18 cellular contexts compared by ENCODE assay signal in genomic region chr1:4407851-4408250, GRCh38.
"Had no signal": no experiment of that assay in that cellular context is flagged by ENCODE, and none has a peak within 500 bp of the region (broad histone marks: within the 10 kb centered on the region; RNA-seq: fewer than 3 reads in every experiment).

No MANE protein-coding gene starts in this region.

- H3K27ac Mint-ChIP-seq: naive B cell; natural killer cell; progenitor cell of endocrine pancreas; stimulated activated naive B cell treated with anti-CD40 and anti-IgM and Interleukin-4, amounts not matched to agents 10 μg/mL and 1 μg/mL and 100 μg/mL, for 72 hours; type B pancreatic cell had no signal

- H3K4me3 Mint-ChIP-seq: naive B cell; natural killer cell; nephron progenitor cell; neural progenitor cell; stimulated activated naive B cell treated with anti-CD40 and anti-IgM and Interleukin-4, amounts not matched to agents 10 μg/mL and 1 μg/mL and 100 μg/mL, for 72 hours; type B pancreatic cell had no signal

- ATAC-seq: natural killer cell; right lobe of liver; stimulated activated naive B cell treated with anti-CD40 and anti-IgM and Interleukin-4, amounts not matched to agents 10 μg/mL and 1 μg/mL and 100 μg/mL, for 72 hours; stimulated activated naive CD8-positive, alpha-beta T cell treated with anti-CD3 and anti-CD28 coated beads, Interleukin-15, Interleukin-2, amounts not matched to agents 100 U/mL and 50 U/mL, for 24 hours had no signal

- DNase-seq: islet precursor cell; left ventricle myocardium inferior; mammary epithelial cell; mesenchymal stem cell; naive B cell; natural killer cell; nephron progenitor cell; occipital lobe; right lobe of liver; stimulated activated CD4-positive, alpha-beta T cell treated with anti-CD3 and anti-CD28 coated beads, Interleukin-15, amount 100 ng/mL, for 24 hours; stimulated activated CD4-positive, alpha-beta T cell treated with anti-CD3 and anti-CD28 coated beads, Interleukin-2, amount 100 ng/mL, for 24 hours; stimulated activated CD4-positive, alpha-beta T cell treated with anti-CD3 and anti-CD28 coated beads, Interleukin-4, amount 100 ng/mL, for 1 hour; stimulated activated naive B cell treated with anti-CD40 and anti-IgM and Interleukin-4, amounts not matched to agents 10 μg/mL and 1 μg/mL and 100 μg/mL, for 72 hours; stimulated activated naive CD8-positive, alpha-beta T cell treated with anti-CD3 and anti-CD28 coated beads, Interleukin-15, Interleukin-2, amounts not matched to agents 100 U/mL and 50 U/mL, for 24 hours; uterus had no signal

- H3K9me3 Mint-ChIP-seq: natural killer cell; nephron progenitor cell; neural progenitor cell; stimulated activated naive B cell treated with anti-CD40 and anti-IgM and Interleukin-4, amounts not matched to agents 10 μg/mL and 1 μg/mL and 100 μg/mL, for 72 hours; type B pancreatic cell had no signal

- H3K36me3 Mint-ChIP-seq: naive B cell; natural killer cell; neural progenitor cell; stimulated activated naive B cell treated with anti-CD40 and anti-IgM and Interleukin-4, amounts not matched to agents 10 μg/mL and 1 μg/mL and 100 μg/mL, for 72 hours; type B pancreatic cell had no signal

- H3K4me1 Mint-ChIP-seq: naive B cell; natural killer cell; stimulated activated naive B cell treated with anti-CD40 and anti-IgM and Interleukin-4, amounts not matched to agents 10 μg/mL and 1 μg/mL and 100 μg/mL, for 72 hours had no signal
